Comparison of ENCODE assay signal across 8 cellular contexts in genomic region chr21:35256468-35256988, GRCh38.
DNase-seq lines count a peak whose midpoint lies in the region; ATAC-seq, FAIRE-seq and TF ChIP-seq lines count a peak whose summit lies in the region.

No MANE protein-coding gene starts in this region.

- no peaks in the 10 kb centered on the region for H3K9me2 ChIP-seq in Karpas-422 (replicated peaks; ENCODE audit: insufficient read depth, low read length)

- no peak for FAIRE-seq in D721Med (lab: Jason Lieb, UNC)

- H3K9me3 ChIP-seq in colonic mucosa (no peaks in the 10 kb centered on the region), transverse colon (no peaks in the 10 kb centered on the region), Karpas-422 (ENCODE audit: low read length) (no peaks in the 10 kb centered on the region)

- WGBS in lower leg skin, 2 donors: 37 to 38% methylated on average over 10 of the region's 10 CpGs
- WGBS in transverse colon (ENCODE audit: low coverage in 1 of 2), 2 donors: 17 to 32% methylated on average over 4 to 10 of the region's 10 CpGs

- intact Hi-C loops in colonic mucosa (cut with DNase I): no loop called here
- intact Hi-C loops in lower leg skin (cut with DNase I; ENCODE audit: low total_unique reads): no loop called here
- intact Hi-C loops in transverse colon (cut with DNase I; ENCODE audit: low total_unique reads): no loop called here

- no peaks in the 10 kb centered on the region for H4K20me1 ChIP-seq in Karpas-422 (ENCODE audit: insufficient read depth, low read depth, low read length)

- H3K4me3 ChIP-seq in colonic mucosa (no peak overlapping the region), lower leg skin (ENCODE audit: low read depth, poor library complexity, severe bottlenecking) (no peak overlapping the region), transverse colon (peak overlapping the region in 2 of 4 donors; percentile 10), Karpas-422 (ENCODE audit: low read length) (no peak overlapping the region)

- DNase-seq in GOT3 (lab: John Stamatoyannopoulos, UW) (peak; percentile 38), NCI-H524 treated with DMSO at 0.1 percent for 48 hours (lab: John Stamatoyannopoulos, UW) (peak; percentile 29), colonic mucosa (peak; percentile 83), lower leg skin (ENCODE audit: low spot score in 2 of 2) (peak; percentile 50 to 89), transverse colon (peak; percentile 78), Karpas-422 (no peak), D721Med (ENCODE audit: insufficient read length, low spot score) (no peak)

- TF ChIP-seq POLR2A in lower leg skin (IDR thresholded peaks at IDR 0.05): no peak
- no peak for TF ChIP-seq POLR2A in transverse colon (IDR thresholded peaks at IDR 0.05)

- no peak for TF ChIP-seq CTCF in colonic mucosa (IDR thresholded peaks at IDR 0.05)
- TF ChIP-seq CTCF in lower leg skin (IDR thresholded peaks at IDR 0.05): no peak
- TF ChIP-seq CTCF in transverse colon (IDR thresholded peaks at IDR 0.05): no peak
- TF ChIP-seq CTCF in D721Med (IDR thresholded peaks at IDR 0.05; ENCODE audit: insufficient read depth, missing control alignments): no peak

- H3K27ac ChIP-seq in colonic mucosa (peak overlapping the region; percentile 49), transverse colon (peak overlapping the region; percentile 62 to 70 (median 69)), Karpas-422 (ENCODE audit: low read length) (no peak overlapping the region)

- in situ Hi-C loops in transverse colon (cut with MboI; ENCODE audit: low pct_ligation_motif_present in 1 of 4, low pct_unique_long_range_greater_than_20kb in 1 of 4, low sequenced_read_pairs in 3 of 4): no loop called here

- ATAC-seq in HG02763 (IDR thresholded peaks at IDR 0.05; ENCODE audit: unreplicated experiment): no peak

- no peaks in the 10 kb centered on the region for H3K27me3 ChIP-seq in colonic mucosa
- H3K27me3 ChIP-seq in transverse colon: no peaks in the 10 kb centered on the region
- 0 out of 2 replicates have a peak, but pooled peaks cover 2% of the 10 kb centered on the region for H3K27me3 ChIP-seq in Karpas-422 (ENCODE audit: low read length)

- H3K36me3 ChIP-seq in colonic mucosa: no peaks in the 10 kb centered on the region
- no peaks in the 10 kb centered on the region for H3K36me3 ChIP-seq in transverse colon
- H3K36me3 ChIP-seq in Karpas-422 (ENCODE audit: insufficient read depth, low read length): no peaks in the 10 kb centered on the region

- H3K4me2 ChIP-seq in Karpas-422 (ENCODE audit: low read depth, low read length, poor library complexity, severe bottlenecking): no peak overlapping the region

- no peak overlapping the region for H2AFZ ChIP-seq in Karpas-422 (ENCODE audit: low read length)

- peak; percentile 59 for TF ChIP-seq EP300 in transverse colon (IDR thresholded peaks at IDR 0.05; ENCODE audit: low read depth)

- H3K9ac ChIP-seq in colonic mucosa (ENCODE audit: low read depth in 2 of 2, low read length in 2 of 2): peak overlapping the region in 1 of 2 donors; percentile 24
- no peak overlapping the region for H3K9ac ChIP-seq in Karpas-422 (ENCODE audit: low read length)

- peaks cover 5% of the 10 kb centered on the region for H3K4me1 ChIP-seq in colonic mucosa
- peaks cover 7 to 33% (median 20%) of the 10 kb centered on the region in 4 donors for H3K4me1 ChIP-seq in transverse colon
- H3K4me1 ChIP-seq in Karpas-422 (ENCODE audit: low read length): peaks cover 18% of the 10 kb centered on the region

- no peaks in the 10 kb centered on the region for H3K79me2 ChIP-seq in Karpas-422 (ENCODE audit: low read length)

Comparison
In these comparisons a context has a peak if more than half of its experiments do, and no peak if none do; other contexts are left out.
1. DNase-seq: peak in GOT3 (single experiment), NCI-H524 treated with DMSO at 0.1 percent for 48 hours (single experiment), colonic mucosa (single experiment), lower leg skin (2 of 2) and transverse colon (single experiment); none in Karpas-422 (single experiment) and D721Med (single experiment).